Comparison of ENCODE assay signal across 18 cellular contexts in the genomic region with DNA sequence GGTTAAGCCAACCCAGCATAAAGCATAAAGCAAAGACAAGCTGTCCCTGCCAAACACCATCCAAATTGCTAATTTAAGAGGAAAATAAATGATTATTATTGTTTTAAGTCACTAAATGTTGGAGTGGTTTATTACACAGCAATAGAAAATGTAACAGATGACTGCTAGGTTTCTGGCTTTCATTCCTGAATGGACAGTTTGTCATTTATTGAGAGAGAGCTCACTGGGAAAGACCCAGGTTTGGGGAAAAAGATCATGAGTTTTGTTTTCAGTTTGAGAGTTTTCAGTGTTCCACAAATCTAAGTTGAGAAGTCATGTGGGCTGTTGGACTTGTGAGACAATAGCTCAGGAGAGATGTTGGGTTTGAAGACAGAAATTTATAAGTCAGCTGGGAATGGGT. TPM values are rescaled to one million over a fixed set of nuclear protein-coding genes. Genes with fewer than 3 reads are reported as not detected.
DNase-seq lines count a peak whose midpoint lies in the region; ATAC-seq and TF ChIP-seq lines count a peak whose summit lies in the region.
"Had no signal": no experiment of that assay in that cellular context is flagged by ENCODE, and none has a peak within 500 bp of the region (broad histone marks: within the 10 kb centered on the region; RNA-seq: fewer than 3 reads in every experiment).

No MANE protein-coding gene starts in this region.

- peaks cover 100% of the 10 kb centered on the region for H3K79me2 ChIP-seq in Loucy (ENCODE audit: insufficient read depth, low read length)

- POLR2A ChIA-PET in activated CD4-positive, alpha-beta T cell treated with anti-CD3 and anti-CD28 coated beads for 36 hours (lab: Charles Lee): no interaction called here

- H3K4me3 ChIP-seq in Loucy (ENCODE audit: low read length, poor library complexity, severe bottlenecking) (peak overlapping the region; percentile 80), colonic mucosa (peak overlapping the region; percentile 6), tibial artery (no peak overlapping the region)
- H3K4me3 ChIP-seq: A549 had no signal

- H3K9me2 ChIP-seq in Loucy (replicated peaks; ENCODE audit: low read depth, low read length): no peaks in the 10 kb centered on the region

- no peaks in the 10 kb centered on the region for H3K9me3 Mint-ChIP-seq in activated CD4-positive, alpha-beta T cell treated with anti-CD3 and anti-CD28 coated beads for 36 hours (ENCODE audit: low read depth)
- H3K9me3 Mint-ChIP-seq in stimulated activated effector memory CD8-positive, alpha-beta T cell treated with anti-CD3 and anti-CD28 coated beads, Interleukin-12 subunit alpha, Interleukin-12 subunit beta, amount 100 ng/mL, for 72 hours: no peaks in the 10 kb centered on the region
- H3K9me3 Mint-ChIP-seq: CD4-positive, alpha-beta memory T cell; H9 had no signal

- peaks cover 94% of the 10 kb centered on the region for H3K4me1 ChIP-seq in Loucy (ENCODE audit: insufficient read depth, low read length, poor library complexity, severe bottlenecking)
- peaks cover 10% of the 10 kb centered on the region for H3K4me1 ChIP-seq in colonic mucosa
- H3K4me1 ChIP-seq in tibial artery: no peaks in the 10 kb centered on the region

- no peak overlapping the region for H3K27ac Mint-ChIP-seq in activated CD4-positive, alpha-beta T cell treated with anti-CD3 and anti-CD28 coated beads for 36 hours
- no peak overlapping the region for H3K27ac Mint-ChIP-seq in stimulated activated effector memory CD8-positive, alpha-beta T cell treated with anti-CD3 and anti-CD28 coated beads, Interleukin-12 subunit alpha, Interleukin-12 subunit beta, amount 100 ng/mL, for 72 hours
- H3K27ac Mint-ChIP-seq: H9 had no signal

- no peak overlapping the region for H3K4me3 Mint-ChIP-seq in activated CD4-positive, alpha-beta T cell treated with anti-CD3 and anti-CD28 coated beads for 36 hours
- H3K4me3 Mint-ChIP-seq in stimulated activated effector memory CD8-positive, alpha-beta T cell treated with anti-CD3 and anti-CD28 coated beads, Interleukin-12 subunit alpha, Interleukin-12 subunit beta, amount 100 ng/mL, for 72 hours: no peak overlapping the region
- H3K4me3 Mint-ChIP-seq: CD4-positive, alpha-beta memory T cell; H9 had no signal

- H2AFZ ChIP-seq in Loucy (ENCODE audit: low read length): no peak overlapping the region

- no peak for DNase-seq in activated CD4-positive, alpha-beta T cell treated with anti-CD3 and anti-CD28 coated beads for 36 hours
- DNase-seq in activated CD4-positive, alpha-beta T cell treated with anti-CD3 and anti-CD28 coated beads for 48 hours: no peak
- DNase-seq in colonic mucosa (no peak), posterior cingulate gyrus (no peak), tibial artery (no peak), NCI-H2171 treated with DMSO at 0.1 percent for 48 hours (lab: John Stamatoyannopoulos, UW) (no peak)
- DNase-seq in stimulated activated effector memory CD8-positive, alpha-beta T cell treated with anti-CD3 and anti-CD28 coated beads, Interleukin-12 subunit alpha, Interleukin-12 subunit beta, amount 100 ng/mL, for 72 hours (ENCODE audit: low spot score in 2 of 2): no peak
- DNase-seq: AML-193; CD4-positive, alpha-beta memory T cell; DMS153; DMS79; GDM1; H9 had no signal

- intact Hi-C loops in activated CD4-positive, alpha-beta T cell treated with anti-CD3 and anti-CD28 coated beads for 36 hours (cut with DNase I, micrococcal nuclease): no loop called here
- intact Hi-C loops in colonic mucosa (cut with DNase I): no loop called here
- intact Hi-C loops in posterior cingulate gyrus (cut with DNase I): no loop called here
- intact Hi-C loops in tibial artery (cut with DNase I; ENCODE audit: low total_unique reads): no loop called here

- H3K36me3 ChIP-seq in Loucy (ENCODE audit: insufficient read depth, low read length) (no peaks in the 10 kb centered on the region), colonic mucosa (no peaks in the 10 kb centered on the region), tibial artery (no peaks in the 10 kb centered on the region)

- H4K20me1 ChIP-seq in Loucy (ENCODE audit: insufficient read depth, low read length, poor library complexity, severe bottlenecking): peaks cover 22% of the 10 kb centered on the region

- TF ChIP-seq CTCF in Loucy (conservative IDR thresholded peaks at IDR 0.05; ENCODE audit: low read length) (no peak), colonic mucosa (IDR thresholded peaks at IDR 0.05) (no peak), tibial artery (IDR thresholded peaks at IDR 0.05) (no peak)

- H3K27me3 ChIP-seq in Loucy (ENCODE audit: insufficient read depth, low read length, poor library complexity, severe bottlenecking) (no peaks in the 10 kb centered on the region), colonic mucosa (no peaks in the 10 kb centered on the region), tibial artery (peaks cover 0 to 14% of the 10 kb centered on the region in 2 donors)

- H3K27me3 Mint-ChIP-seq in activated CD4-positive, alpha-beta T cell treated with anti-CD3 and anti-CD28 coated beads for 36 hours: no peaks in the 10 kb centered on the region

- H3K4me1 Mint-ChIP-seq in activated CD4-positive, alpha-beta T cell treated with anti-CD3 and anti-CD28 coated beads for 36 hours: peaks cover 31% of the 10 kb centered on the region
- peaks cover 8% of the 10 kb centered on the region for H3K4me1 Mint-ChIP-seq in stimulated activated effector memory CD8-positive, alpha-beta T cell treated with anti-CD3 and anti-CD28 coated beads, Interleukin-12 subunit alpha, Interleukin-12 subunit beta, amount 100 ng/mL, for 72 hours

- H3K36me3 Mint-ChIP-seq in activated CD4-positive, alpha-beta T cell treated with anti-CD3 and anti-CD28 coated beads for 36 hours (ENCODE audit: low read depth): no peaks in the 10 kb centered on the region
- no peaks in the 10 kb centered on the region for H3K36me3 Mint-ChIP-seq in stimulated activated effector memory CD8-positive, alpha-beta T cell treated with anti-CD3 and anti-CD28 coated beads, Interleukin-12 subunit alpha, Interleukin-12 subunit beta, amount 100 ng/mL, for 72 hours

- peak; percentile 66 for ATAC-seq in activated CD4-positive, alpha-beta T cell treated with anti-CD3 and anti-CD28 coated beads for 36 hours
- peak; percentile 36 for ATAC-seq in stimulated activated effector memory CD8-positive, alpha-beta T cell treated with anti-CD3 and anti-CD28 coated beads, Interleukin-12 subunit alpha, Interleukin-12 subunit beta, amount 100 ng/mL, for 72 hours
- ATAC-seq: A549 had no signal

- H3K9ac ChIP-seq in Loucy (ENCODE audit: low read depth, low read length, poor library complexity, severe bottlenecking) (peak overlapping the region; percentile 94), colonic mucosa (ENCODE audit: low read depth in 2 of 2, low read length in 2 of 2) (peak overlapping the region in 1 of 2 donors; percentile 79)

- CTCF ChIA-PET in activated CD4-positive, alpha-beta T cell treated with anti-CD3 and anti-CD28 coated beads for 36 hours (lab: Charles Lee): interaction anchor here (0.7 to 2.0 kb wide), 7 partner anchors 8 to 348 kb away, joined by 3 to 8 read pairs (median 4); no protein-coding TSS in a partner anchor

- peak overlapping the region; percentile 96 for H3K4me2 ChIP-seq in Loucy (ENCODE audit: low read depth, low read length, poor library complexity, severe bottlenecking)
- H3K4me2 ChIP-seq: A549 had no signal

- H3F3A ChIP-seq in Loucy (ENCODE audit: low read depth): no peaks in the 10 kb centered on the region

- H3K9me3 ChIP-seq in Loucy (ENCODE audit: insufficient read depth, low read depth, low read length) (no peaks in the 10 kb centered on the region), colonic mucosa (no peaks in the 10 kb centered on the region), tibial artery (no peaks in the 10 kb centered on the region)
- H3K9me3 ChIP-seq: A549 had no signal

- H3K27ac ChIP-seq in colonic mucosa (peak overlapping the region; percentile 93), tibial artery (no peak overlapping the region)
- H3K27ac ChIP-seq: 22Rv1, A549, C4-2B had no signal

RNA-seq across cellular contexts. Expression of a gene that starts 5.4 kb away (rescaled TPM):
- under 1 TPM; 0.39 to 0.56 TPM for total RNA-seq in activated CD4-positive, alpha-beta T cell treated with anti-CD3 and anti-CD28 coated beads for 36 hours
- 100 to 1,000 TPM; 438 to 531 TPM for total RNA-seq in colonic mucosa
- total RNA-seq: Daoy, H9 had no signal

RNA-seq across cellular contexts. Expression of a gene that starts 9.1 kb away (rescaled TPM):
- not detected for total RNA-seq in activated CD4-positive, alpha-beta T cell treated with anti-CD3 and anti-CD28 coated beads for 36 hours
- total RNA-seq in colonic mucosa: under 1 TPM in 1 of 2 donors, not detected in 1; 0.10 TPM
- total RNA-seq: CD4-positive, alpha-beta memory T cell; Daoy had no signal

Comparison
In these comparisons a context has a peak if more than half of its experiments do, and no peak if none do; other contexts are left out.
1. H3K4me3 ChIP-seq: peak in Loucy (single experiment) and colonic mucosa (single experiment); none in tibial artery (0 of 2).
2. RNA of a gene that starts 5.4 kb away (total RNA-seq): 438 to 531 TPM in colonic mucosa; 0.39 to 0.56 TPM in activated CD4-positive, alpha-beta T cell treated with anti-CD3 and anti-CD28 coated beads for 36 hours; every median in the first group is over 100 times any median in the second.